Comparison of ENCODE assay signal across 8 cellular contexts in the genomic region with DNA sequence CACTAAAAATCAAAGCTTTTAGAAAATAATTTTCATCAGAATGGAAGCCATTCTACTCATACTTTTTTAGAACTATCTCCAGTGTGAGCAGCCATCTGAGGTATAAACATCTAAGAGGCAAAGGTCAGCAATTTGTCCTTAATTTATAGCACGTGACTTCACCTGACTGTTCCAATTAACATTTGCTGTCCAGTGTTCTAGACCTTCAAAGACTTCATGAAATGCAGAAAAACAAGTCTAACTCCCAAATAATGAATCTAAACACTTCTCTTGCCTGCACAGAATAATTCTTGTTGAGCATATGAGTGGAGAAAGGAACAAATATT. TPM values are rescaled to one million over a fixed set of nuclear protein-coding genes. Genes with fewer than 3 reads are reported as not detected.
A peak's percentile ranks its signal among the peaks of the same experiment; 100 is the strongest.
DNase-seq lines count a peak whose midpoint lies in the region; ATAC-seq and TF ChIP-seq lines count a peak whose summit lies in the region.

No MANE protein-coding gene starts in this region.

- H3K27me3 ChIP-seq in stomach, result no peaks in the 10 kb centered on the region

- TF ChIP-seq CTCF in stomach (IDR thresholded peaks at IDR 0.05) (no peak), GM20000 (IDR thresholded peaks at IDR 0.05; ENCODE audit: extremely low read depth, missing control alignments) (no peak)

- intact Hi-C loops in activated T-helper 2 cell treated with anti-CD3 and anti-CD28 coated beads, Interferon-gamma antibody, Interleukin-2, Interleukin-4, amounts not matched to agents 10 μg/mL and 5 μg/mL and 100 μg/mL, durations not matched to agents 14 hours and 24 hours and 36 hours (cut with micrococcal nuclease), result loop anchor here (5.0 kb wide), 5 partner anchors 322 to 703 kb away; a partner anchor contains a TSS
- intact Hi-C loops in stomach (cut with DNase I; ENCODE audit: low total_unique reads), result no loop called here

- H3K9me3 ChIP-seq in stomach, result no peaks in the 10 kb centered on the region

- H3K27ac Mint-ChIP-seq in activated T-helper 2 cell treated with anti-CD3 and anti-CD28 coated beads, Interferon-gamma antibody, Interleukin-2, Interleukin-4, amounts not matched to agents 10 μg/mL and 5 μg/mL and 100 μg/mL, durations not matched to agents 14 hours and 24 hours and 36 hours, result peak overlapping the region; percentile 93
- H3K27ac Mint-ChIP-seq in immature natural killer cell, result peak overlapping the region; percentile 93 to 97 (median 94)

- no peak for TF ChIP-seq EP300 in stomach (IDR thresholded peaks at IDR 0.05)

- H3K36me3 Mint-ChIP-seq in activated T-helper 2 cell treated with anti-CD3 and anti-CD28 coated beads, Interferon-gamma antibody, Interleukin-2, Interleukin-4, amounts not matched to agents 10 μg/mL and 5 μg/mL and 100 μg/mL, durations not matched to agents 14 hours and 24 hours and 36 hours (ENCODE audit: low read depth), result peaks cover 53% of the 10 kb centered on the region
- peaks cover 14 to 15% (median 14%) of the 10 kb centered on the region in 3 donors for H3K36me3 Mint-ChIP-seq in immature natural killer cell

- H3K4me1 ChIP-seq in stomach, result peaks cover 14 to 49% (median 31%) of the 10 kb centered on the region in 4 donors

- no peaks in the 10 kb centered on the region for H3K27me3 Mint-ChIP-seq in activated T-helper 2 cell treated with anti-CD3 and anti-CD28 coated beads, Interferon-gamma antibody, Interleukin-2, Interleukin-4, amounts not matched to agents 10 μg/mL and 5 μg/mL and 100 μg/mL, durations not matched to agents 14 hours and 24 hours and 36 hours (ENCODE audit: low read depth)
- H3K27me3 Mint-ChIP-seq in immature natural killer cell (ENCODE audit: low read depth in 3 of 3), result peaks cover 2 to 13% (median 3%) of the 10 kb centered on the region in 3 donors

- H3K36me3 ChIP-seq in stomach, result peaks cover 5 to 20% (median 18%) of the 10 kb centered on the region in 4 donors

- H3K27ac ChIP-seq in stomach, result peak overlapping the region in 4 of 5 donors; percentile 76 to 92 (median 79)

- peak overlapping the region; percentile 20 to 31 (median 27) for H3K4me3 ChIP-seq in stomach

- WGBS in stomach, 5 donors, result 2 to 18% (median 10%) methylated on average over 1 of the region's 1 CpG

- peaks cover 12% of the 10 kb centered on the region for H3K9me3 Mint-ChIP-seq in activated T-helper 2 cell treated with anti-CD3 and anti-CD28 coated beads, Interferon-gamma antibody, Interleukin-2, Interleukin-4, amounts not matched to agents 10 μg/mL and 5 μg/mL and 100 μg/mL, durations not matched to agents 14 hours and 24 hours and 36 hours
- peaks cover 0 to 5% (median 3%) of the 10 kb centered on the region in 6 donors for H3K9me3 Mint-ChIP-seq in immature natural killer cell

- no peak for TF ChIP-seq POLR2A in stomach (IDR thresholded peaks at IDR 0.05)

- no peak for DNase-seq in activated T-helper 2 cell treated with anti-CD3 and anti-CD28 coated beads, Interferon-gamma antibody, Interleukin-2, Interleukin-4, amounts not matched to agents 10 μg/mL and 5 μg/mL and 100 μg/mL, durations not matched to agents 14 hours and 24 hours and 36 hours (ENCODE audit: low spot score)
- no peak for DNase-seq in immature natural killer cell
- DNase-seq in stomach, result no peak
- DNase-seq in G401 (ENCODE audit: low spot score), result no peak
- no peak for DNase-seq in GM20000 (ENCODE audit: low spot score)
- DNase-seq in cortex of kidney (lab: John Stamatoyannopoulos, UW), result no peak
- no peak for DNase-seq in NCI-H774 (lab: John Stamatoyannopoulos, UW)

- peak overlapping the region; percentile 72 for H3K4me3 Mint-ChIP-seq in activated T-helper 2 cell treated with anti-CD3 and anti-CD28 coated beads, Interferon-gamma antibody, Interleukin-2, Interleukin-4, amounts not matched to agents 10 μg/mL and 5 μg/mL and 100 μg/mL, durations not matched to agents 14 hours and 24 hours and 36 hours (ENCODE audit: low read depth)
- H3K4me3 Mint-ChIP-seq in immature natural killer cell, result peak overlapping the region; percentile 78 to 91 (median 84)

- H3K4me1 Mint-ChIP-seq in activated T-helper 2 cell treated with anti-CD3 and anti-CD28 coated beads, Interferon-gamma antibody, Interleukin-2, Interleukin-4, amounts not matched to agents 10 μg/mL and 5 μg/mL and 100 μg/mL, durations not matched to agents 14 hours and 24 hours and 36 hours (ENCODE audit: low read depth), result peaks cover 52% of the 10 kb centered on the region
- peaks cover 50 to 66% of the 10 kb centered on the region in 2 donors for H3K4me1 Mint-ChIP-seq in immature natural killer cell

- in situ Hi-C loops in G401 (cut with HindIII; ENCODE audit: low sequenced_read_pairs), result no loop called here

- ATAC-seq in HG03196 (IDR thresholded peaks at IDR 0.05; ENCODE audit: unreplicated experiment), result peak; percentile 4

RNA-seq across cellular contexts. Expression of a gene that starts 12.0 kb away (rescaled TPM):
- total RNA-seq in activated T-helper 2 cell treated with anti-CD3 and anti-CD28 coated beads, Interferon-gamma antibody, Interleukin-2, Interleukin-4, amounts not matched to agents 10 μg/mL and 5 μg/mL and 100 μg/mL, durations not matched to agents 14 hours and 24 hours and 36 hours, result 56.6 and 64.7 TPM in 2 replicates
- polyA plus RNA-seq in immature natural killer cell (10 to 100 TPM; 13.6 to 55.3 (median 26.0) TPM), stomach (10 to 100 TPM in 2 of 3 donors, 1 to 10 TPM in 1; 9.1 to 12.5 (median 10.8) TPM)
- 100 to 1,000 TPM in 1 of 5 donors, 10 to 100 TPM in 4; 13.6 to 127 (median 51.8) TPM for total RNA-seq in stomach
- total RNA-seq in G401 (2014; rRNA removed; shearing (Covaris generic)), result 91.8 and 119 TPM in 2 replicates

RNA-seq across cellular contexts. Expression of a gene that starts 52.6 kb away (rescaled TPM):
- not detected in 2 replicates for total RNA-seq in activated T-helper 2 cell treated with anti-CD3 and anti-CD28 coated beads, Interferon-gamma antibody, Interleukin-2, Interleukin-4, amounts not matched to agents 10 μg/mL and 5 μg/mL and 100 μg/mL, durations not matched to agents 14 hours and 24 hours and 36 hours
- polyA plus RNA-seq in immature natural killer cell, result under 1 TPM in 2 of 3 donors, not detected in 1; 0.07 to 0.11 TPM
- under 1 TPM in 1 of 5 donors, not detected in 4; 0.18 TPM for total RNA-seq in stomach
- polyA plus RNA-seq in stomach, result under 1 TPM; 0.06 to 0.61 (median 0.10) TPM
- total RNA-seq in G401 (2014; rRNA removed; shearing (Covaris generic)), result not detected in 2 replicates
